Comparison of ENCODE assay signal across 8 cellular contexts in the genomic region with DNA sequence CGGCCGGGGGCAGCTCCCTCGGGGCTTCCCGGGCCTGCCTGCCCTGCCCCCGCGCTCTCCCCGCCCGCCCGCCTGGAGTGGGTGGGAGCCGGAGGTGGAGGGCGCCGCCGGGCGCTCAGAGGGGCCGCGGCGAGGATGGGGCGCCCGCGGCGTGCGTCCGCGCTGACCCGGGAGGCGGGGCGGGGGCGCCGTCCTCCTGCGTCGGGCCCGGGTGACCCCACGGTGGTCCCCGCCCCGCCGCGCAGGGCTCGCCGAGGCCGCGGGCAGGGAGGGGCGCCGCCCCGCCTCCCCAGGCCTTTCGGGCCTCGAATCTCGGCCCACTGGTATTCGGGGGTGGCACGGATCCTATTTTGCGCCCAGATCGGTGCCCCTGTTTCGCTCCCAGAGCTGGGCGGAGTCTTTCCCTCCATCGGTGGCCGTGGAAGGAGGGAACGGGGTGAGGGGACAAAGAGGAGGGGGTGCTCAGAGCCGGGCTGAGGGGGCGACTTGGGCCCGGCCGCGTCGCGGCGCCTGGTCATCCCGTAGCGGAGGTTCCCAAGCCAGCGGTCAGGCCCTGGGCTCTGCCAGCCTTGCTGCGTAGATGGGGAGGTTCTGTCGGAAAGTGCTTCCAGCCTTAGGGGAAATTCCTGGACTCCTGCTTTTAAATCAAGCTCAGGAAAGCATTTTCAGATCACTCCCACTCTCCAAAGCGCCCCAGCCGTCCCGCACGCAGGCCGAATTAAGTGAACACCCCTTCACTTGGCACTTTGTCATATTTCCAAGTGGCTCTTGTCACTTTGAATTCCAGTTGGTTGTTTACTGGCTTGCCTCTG. TPM values are rescaled to one million over a fixed set of nuclear protein-coding genes. Genes with fewer than 3 reads are reported as not detected.
A peak's percentile ranks its signal among the peaks of the same experiment; 100 is the strongest.
DNase-seq lines count a peak whose midpoint lies in the region; ATAC-seq and TF ChIP-seq lines count a peak whose summit lies in the region.

No MANE protein-coding gene starts in this region.

- H3K36me3 ChIP-seq in suprapubic skin: no peaks in the 10 kb centered on the region

- POLR2A ChIA-PET in T-cell (lab: Charles Lee): no interaction called here

- CTCF ChIA-PET in T-cell (lab: Charles Lee): no interaction called here

- no peak for TF ChIP-seq EP300 in suprapubic skin (IDR thresholded peaks at IDR 0.05)

- peak overlapping the region; percentile 72 to 84 (median 75) for H3K4me3 Mint-ChIP-seq in T-cell
- H3K4me3 Mint-ChIP-seq in mesothelial cell of epicardium: peak overlapping the region; percentile 66

- H3K27me3 Mint-ChIP-seq in T-cell (no peaks in the 10 kb centered on the region), mesothelial cell of epicardium (ENCODE audit: low read depth) (no peaks in the 10 kb centered on the region)

- H3K36me3 Mint-ChIP-seq in T-cell (peaks cover 4% of the 10 kb centered on the region), mesothelial cell of epicardium (peaks cover 4% of the 10 kb centered on the region)

- H3K9me3 Mint-ChIP-seq in T-cell: no peaks in the 10 kb centered on the region
- H3K9me3 Mint-ChIP-seq in mesothelial cell of epicardium: no peaks in the 10 kb centered on the region

- ATAC-seq in GM19438 (IDR thresholded peaks at IDR 0.05; ENCODE audit: low read depth, unreplicated experiment) (peak; percentile 66), HG03442 (IDR thresholded peaks at IDR 0.05; ENCODE audit: unreplicated experiment) (peak; percentile 52), T-cell (replicated peaks in 1 of 4) (peak; percentile 59 to 73 (median 63))

- H3K4me3 ChIP-seq in epithelial cell of esophagus (ENCODE audit: low read length) (peak overlapping the region; percentile 77), suprapubic skin (peak overlapping the region; percentile 94)

- peak overlapping the region; percentile 97 for H3K27ac ChIP-seq in suprapubic skin

- H3K27me3 ChIP-seq in suprapubic skin: no peaks in the 10 kb centered on the region

- no peaks in the 10 kb centered on the region for H3K9me3 ChIP-seq in suprapubic skin

- TF ChIP-seq POLR2A in suprapubic skin (IDR thresholded peaks at IDR 0.05): peak in 1 of 2 donors; percentile 21

- peak; percentile 72 for DNase-seq in DMS53 (lab: John Stamatoyannopoulos, UW)
- DNase-seq in T-cell: peak in 4 of 34 experiments; percentile 2 to 17 (median 10)
- peak; percentile 49 for DNase-seq in epithelial cell of esophagus (ENCODE audit: low read depth)
- peak; percentile 31 to 63 for DNase-seq in mesothelial cell of epicardium (ENCODE audit: low spot score in 2 of 2, unreplicated experiment in 2 of 2)
- DNase-seq in suprapubic skin (ENCODE audit: low spot score in 2 of 2): peak; percentile 71 to 80
- no peak for DNase-seq in T-helper 9 cell

- H3K4me1 ChIP-seq in suprapubic skin: peaks cover 22% of the 10 kb centered on the region

- H3K27ac Mint-ChIP-seq in T-cell (peak overlapping the region; percentile 62 to 76), mesothelial cell of epicardium (peak overlapping the region; percentile 96)

- 7% methylated on average over 5 of the region's 74 CpGs for WGBS in suprapubic skin

- peaks cover 32 to 38% (median 37%) of the 10 kb centered on the region in 3 donors for H3K4me1 Mint-ChIP-seq in T-cell
- H3K4me1 Mint-ChIP-seq in mesothelial cell of epicardium: peaks cover 49% of the 10 kb centered on the region

- no peak for TF ChIP-seq CTCF in epithelial cell of esophagus (IDR thresholded peaks at IDR 0.05; ENCODE audit: insufficient read depth, low read depth, low read length, missing control alignments)
- no peak for TF ChIP-seq CTCF in mesothelial cell of epicardium (IDR thresholded peaks at IDR 0.05; ENCODE audit: unreplicated experiment)
- TF ChIP-seq CTCF in suprapubic skin (IDR thresholded peaks at IDR 0.05): no peak

RNA-seq across cellular contexts. Expression of gene PATJ, which starts 0.5 kb away (rescaled TPM):
- total RNA-seq in T-cell (10 to 100 TPM; 31.3 to 65.3 (median 35.7) TPM), mesothelial cell of epicardium (118 to 129 TPM (median 120 TPM) in 3 replicates), suprapubic skin (100 to 1,000 TPM in 1 of 4 donors, 10 to 100 TPM in 3; 54.9 to 187 (median 62.1) TPM)

RNA-seq across cellular contexts. Expression of gene TM2D1, which starts 17.9 kb away (rescaled TPM):
- total RNA-seq in T-cell (10 to 100 TPM; 21.1 to 41.7 (median 38.5) TPM), mesothelial cell of epicardium (55.5 to 62.4 TPM (median 55.5 TPM) in 3 replicates), suprapubic skin (10 to 100 TPM; 37.6 to 67.2 (median 52.8) TPM)
